2 cellular contexts compared by ENCODE assay signal in genomic region chr14:101229666-101230065, GRCh38.
TF ChIP-seq lines count a peak whose summit lies in the region.

No MANE protein-coding gene starts in this region.

TF ChIP-seq in SK-N-SH, 30 proteins besides CTCF, POLR2A, EP300 and RAD21 (continued from another document):
- TF ChIP-seq NRF1 (IDR thresholded peaks at IDR 0.05; ENCODE audit: low read depth, low read length) (no peak), RXRA (IDR thresholded peaks at IDR 0.05; ENCODE audit: borderline replicate concordance, low read depth) (no peak), TEAD4 (IDR thresholded peaks at IDR 0.05; ENCODE audit: borderline replicate concordance, insufficient read depth) (no peak), NFIC (IDR thresholded peaks at IDR 0.05; ENCODE audit: borderline replicate concordance) (no peak), USF2 (IDR thresholded peaks at IDR 0.05; ENCODE audit: borderline replicate concordance, low read depth, low read length) (no peak), GATA2 (CRISPR knock-in tag; IDR thresholded peaks at IDR 0.05) (no peak)

TF ChIP-seq in SK-N-SH treated with all-trans-retinoic acid at 6 μM for 48 hours, 23 proteins besides CTCF, POLR2A, EP300 and RAD21 (continued from another document):
- TF ChIP-seq PATZ1 (CRISPR knock-in tag; IDR thresholded peaks at IDR 0.05; ENCODE audit: borderline replicate concordance) (no peak), ZNF565 (CRISPR knock-in tag; conservative IDR thresholded peaks at IDR 0.05; ENCODE audit: low read depth) (no peak), CSDC2 (CRISPR knock-in tag; IDR thresholded peaks at IDR 0.05) (no peak), OSR1 (CRISPR knock-in tag; IDR thresholded peaks at IDR 0.05) (no peak), ESRRG (CRISPR knock-in tag; IDR thresholded peaks at IDR 0.05) (no peak), ZNF8 (CRISPR knock-in tag; IDR thresholded peaks at IDR 0.05) (no peak), BACH2 (CRISPR knock-in tag; IDR thresholded peaks at IDR 0.05; ENCODE audit: borderline replicate concordance) (no peak), ISL1 (CRISPR knock-in tag; IDR thresholded peaks at IDR 0.05) (no peak), ZFP30 (CRISPR knock-in tag; IDR thresholded peaks at IDR 0.05) (no peak)
TF ChIP-seq in SK-N-SH treated with all-trans-retinoic acid at 6 μM for 48 hours: peak in this region for 0.
